In genomic region chr2:240858871-240859270, GRCh38 we compare ENCODE assay signal across 9 cellular contexts. TPM values are rescaled to one million over a fixed set of nuclear protein-coding genes. Genes with fewer than 3 reads are reported as not detected.
"Had no signal": no experiment of that assay in that cellular context is flagged by ENCODE, and none has a peak within 500 bp of the region (broad histone marks: within the 10 kb centered on the region; RNA-seq: fewer than 3 reads in every experiment).

No MANE protein-coding gene starts in this region.

- H3K36me3 ChIP-seq: HAP-1 had no signal

- H3K4me2 ChIP-seq: GM23338 had no signal

- H3K36me3 Mint-ChIP-seq: IgD-negative memory B cell had no signal

- H3K4me1 ChIP-seq: HAP-1 had no signal

- H2AFZ ChIP-seq: GM23338 had no signal

- ATAC-seq: GM23338, HCT116 had no signal

- H3K4me3 Mint-ChIP-seq: GM23338, IgD-negative memory B cell had no signal

- H3K27ac Mint-ChIP-seq: GM23338, IgD-negative memory B cell had no signal

- H3K9me3 ChIP-seq: HAP-1 had no signal

- DNase-seq: KBM-7 had no signal

- H3K4me3 ChIP-seq: GM23338, HAP-1 had no signal

- H3K4me1 Mint-ChIP-seq: GM23338 had no signal

- FAIRE-seq: HTR-8/SVneo had no signal

RNA-seq across cellular contexts. Expression of gene AGXT, which starts 9.8 kb away (rescaled TPM):
- total RNA-seq: GM23338, H4, H7 had no signal
- polyA plus RNA-seq: GM23338, IgD-negative memory B cell had no signal

RNA-seq across cellular contexts. Expression of gene MAB21L4, which starts 37.1 kb away (rescaled TPM):
- total RNA-seq: GM23338, H4, H7 had no signal
- polyA plus RNA-seq: GM23338, IgD-negative memory B cell had no signal

RNA-seq across cellular contexts. Expression of gene KIF1A, which starts 38.9 kb away (rescaled TPM):
- total RNA-seq: HT-29 had no signal
- polyA plus RNA-seq: IgD-negative memory B cell had no signal

RNA-seq across cellular contexts. Expression of gene CROCC2, which starts 47.3 kb away (rescaled TPM):
- total RNA-seq: GM23338, H4, HT-29 had no signal
- polyA plus RNA-seq: GM23338, IgD-negative memory B cell had no signal
